20 cellular contexts compared by ENCODE assay signal in the genomic region with DNA sequence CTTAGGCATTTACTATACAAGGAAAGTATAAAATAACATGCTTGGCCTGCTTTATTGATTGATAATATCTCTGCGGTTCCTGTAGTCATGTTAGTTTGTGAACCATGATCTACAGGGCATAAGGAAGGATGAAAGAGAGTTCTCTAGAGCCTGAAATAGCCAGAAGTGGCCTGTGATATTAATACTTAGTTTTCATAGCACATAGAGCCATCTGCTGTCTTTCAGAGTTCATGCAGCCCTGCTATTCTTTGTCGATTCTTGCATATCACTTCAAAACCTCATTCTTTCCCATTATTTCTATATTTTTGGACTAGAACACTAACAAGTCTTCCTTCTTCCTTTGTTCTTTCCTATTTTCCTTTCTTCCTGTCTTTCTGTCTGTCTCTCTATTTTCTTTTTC. TPM values are rescaled to one million over a fixed set of nuclear protein-coding genes. Genes with fewer than 3 reads are reported as not detected.
DNase-seq lines count a peak whose midpoint lies in the region; ATAC-seq and TF ChIP-seq lines count a peak whose summit lies in the region.
"Had no signal": no experiment of that assay in that cellular context is flagged by ENCODE, and none has a peak within 500 bp of the region (broad histone marks: within the 10 kb centered on the region; RNA-seq: fewer than 3 reads in every experiment).

No MANE protein-coding gene starts in this region.

- no peak overlapping the region for H3K4me3 Mint-ChIP-seq in CD8-positive, alpha-beta T cell
- H3K4me3 Mint-ChIP-seq in immature natural killer cell, result no peak overlapping the region
- H3K4me3 Mint-ChIP-seq: activated naive CD4-positive, alpha-beta T cell treated with anti-CD3 and anti-CD28 coated beads for 36 hours; brain; naive B cell; stimulated activated naive B cell treated with anti-CD40 and anti-IgM and Interleukin-4, amounts not matched to agents 10 μg/mL and 1 μg/mL and 100 μg/mL, for 72 hours; T-cell; type B pancreatic cell had no signal

- H3K36me3 Mint-ChIP-seq in CD8-positive, alpha-beta T cell, result no peaks in the 10 kb centered on the region
- no peaks in the 10 kb centered on the region for H3K36me3 Mint-ChIP-seq in immature natural killer cell
- H3K36me3 Mint-ChIP-seq: brain; naive B cell; stimulated activated naive B cell treated with anti-CD40 and anti-IgM and Interleukin-4, amounts not matched to agents 10 μg/mL and 1 μg/mL and 100 μg/mL, for 72 hours; T-cell; type B pancreatic cell had no signal

- H3K27me3 ChIP-seq in AG04450 (ENCODE audit: control insufficient read depth, insufficient read depth, low read length) (no peaks in the 10 kb centered on the region), Panc1 (ENCODE audit: control insufficient read depth, insufficient read depth, low read length) (peaks cover 2% of the 10 kb centered on the region; the same call in 1 of the 2 replicates), neural cell (ENCODE audit: insufficient read depth, low read depth, low read length) (no peaks in the 10 kb centered on the region)
- no peaks in the 10 kb centered on the region for H3K27me3 ChIP-seq in CD8-positive, alpha-beta T cell (ENCODE audit: insufficient read depth, low read length)

- H3K27ac ChIP-seq in AG04450 (ENCODE audit: low read depth, low read length) (no peak overlapping the region), Panc1 (ENCODE audit: low read length) (no peak overlapping the region), neural cell (ENCODE audit: low read length) (no peak overlapping the region)
- no peak overlapping the region for H3K27ac ChIP-seq in CD8-positive, alpha-beta T cell (ENCODE audit: low read depth, low read length)

- no peak overlapping the region for H3K4me2 ChIP-seq in neural cell (ENCODE audit: low read length)

- H3K9me3 Mint-ChIP-seq in CD8-positive, alpha-beta T cell, result no peaks in the 10 kb centered on the region
- no peaks in the 10 kb centered on the region for H3K9me3 Mint-ChIP-seq in immature natural killer cell
- H3K9me3 Mint-ChIP-seq: activated naive CD4-positive, alpha-beta T cell treated with anti-CD3 and anti-CD28 coated beads for 36 hours; brain; naive B cell; stimulated activated naive B cell treated with anti-CD40 and anti-IgM and Interleukin-4, amounts not matched to agents 10 μg/mL and 1 μg/mL and 100 μg/mL, for 72 hours; T-cell; type B pancreatic cell had no signal

- H3K27ac Mint-ChIP-seq in CD8-positive, alpha-beta T cell, result no peak overlapping the region
- H3K27ac Mint-ChIP-seq in immature natural killer cell, result no peak overlapping the region
- H3K27ac Mint-ChIP-seq: activated naive CD4-positive, alpha-beta T cell treated with anti-CD3 and anti-CD28 coated beads for 36 hours; brain; naive B cell; stimulated activated naive B cell treated with anti-CD40 and anti-IgM and Interleukin-4, amounts not matched to agents 10 μg/mL and 1 μg/mL and 100 μg/mL, for 72 hours; T-cell; type B pancreatic cell had no signal

- DNase-seq in AG04450 (ENCODE audit: low read depth, low spot score) (no peak), Panc1 (ENCODE audit: low read depth, low spot score) (no peak), fibroblast of mammary gland (ENCODE audit: low read depth) (peak; percentile 5), AML-193 (lab: John Stamatoyannopoulos, UW) (no peak), immature natural killer cell (no peak), NCI-H1694 (lab: John Stamatoyannopoulos, UW) (no peak)
- DNase-seq in CD8-positive, alpha-beta T cell, result no peak
- DNase-seq: activated naive CD4-positive, alpha-beta T cell treated with anti-CD3 and anti-CD28 coated beads for 36 hours; activated T-cell treated with anti-CD3 and anti-CD28 coated beads for 4 hours; effector CD4-positive, alpha-beta T cell; naive B cell; NCI-H146; NCI-H2227 treated with DMSO at 0.1 percent for 48 hours; RPMI8226; stimulated activated CD4-positive, alpha-beta T cell treated with anti-CD3 and anti-CD28 coated beads, Interleukin-12 subunit alpha, Interleukin-12 subunit beta, amount 100 ng/mL, for 4 hours; stimulated activated naive B cell treated with anti-CD40 and anti-IgM and Interleukin-4, amounts not matched to agents 10 μg/mL and 1 μg/mL and 100 μg/mL, for 72 hours; T-cell had no signal

- CTCF ChIA-PET in AG04450 (lab: Charles Lee), result interaction anchor here (1.2 kb wide), 1 partner anchor 15 kb away, joined by 6 read pairs; no protein-coding TSS in a partner anchor
- CTCF ChIA-PET in Panc1 (lab: Charles Lee), result no interaction called here
- CTCF ChIA-PET in CD8-positive, alpha-beta T cell (lab: Charles Lee), result no interaction called here

- no peak for TF ChIP-seq EP300 in neural cell (conservative IDR thresholded peaks at IDR 0.05; ENCODE audit: poor library complexity, severe bottlenecking)

- ATAC-seq in Panc1, result no peak
- no peak for ATAC-seq in CD8-positive, alpha-beta T cell
- ATAC-seq: stimulated activated naive B cell treated with anti-CD40 and anti-IgM and Interleukin-4, amounts not matched to agents 10 μg/mL and 1 μg/mL and 100 μg/mL, for 72 hours; T-cell had no signal

- no peaks in the 10 kb centered on the region for H3K9me3 ChIP-seq in AG04450 (ENCODE audit: control insufficient read depth, insufficient read depth, low read length)
- no peaks in the 10 kb centered on the region for H3K9me3 ChIP-seq in Panc1 (ENCODE audit: control insufficient read depth, insufficient read depth, low read depth, low read length)
- no peaks in the 10 kb centered on the region for H3K9me3 ChIP-seq in neural cell (ENCODE audit: low read length)
- H3K9me3 ChIP-seq in CD8-positive, alpha-beta T cell (ENCODE audit: low read length), result no peaks in the 10 kb centered on the region

- no peak overlapping the region for H2AFZ ChIP-seq in neural cell (ENCODE audit: low read depth, low read length)

- in situ Hi-C loops in Panc1 (cut with HindIII; ENCODE audit: low pct_unique_long_range_greater_than_20kb, low sequenced_read_pairs), result no loop called here

- no peaks in the 10 kb centered on the region for H3K9me2 ChIP-seq in neural cell (ENCODE audit: insufficient read depth, low read length)

- no peaks in the 10 kb centered on the region for H3K79me2 ChIP-seq in neural cell (replicated peaks; ENCODE audit: insufficient read depth, low read length)

- no peaks in the 10 kb centered on the region for H3F3A ChIP-seq in neural cell (ENCODE audit: insufficient read depth, low read length, poor library complexity, severe bottlenecking)

- no peaks in the 10 kb centered on the region for H3K36me3 ChIP-seq in Panc1 (ENCODE audit: control insufficient read depth, insufficient read depth, low read length)
- H3K36me3 ChIP-seq in neural cell (ENCODE audit: insufficient read depth, low read length), result no peaks in the 10 kb centered on the region
- H3K36me3 ChIP-seq in CD8-positive, alpha-beta T cell (ENCODE audit: insufficient read depth, low read length), result no peaks in the 10 kb centered on the region

- POLR2A ChIA-PET in AG04450 (lab: Yijun Ruan, JAX), result no interaction called here
- POLR2A ChIA-PET in Panc1 (lab: Charles Lee), result no interaction called here
- POLR2A ChIA-PET in CD8-positive, alpha-beta T cell (lab: Charles Lee), result no interaction called here

- H3K4me3 ChIP-seq in AG04450 (ENCODE audit: low read depth, low read length), result no peak overlapping the region
- no peak overlapping the region for H3K4me3 ChIP-seq in Panc1 (ENCODE audit: low read depth in 2 of 2, low read length in 2 of 2)
- no peak overlapping the region for H3K4me3 ChIP-seq in fibroblast of mammary gland (ENCODE audit: control insufficient read depth, low read depth, low read length)
- no peak overlapping the region for H3K4me3 ChIP-seq in neural cell (ENCODE audit: low read length)
- H3K4me3 ChIP-seq in CD8-positive, alpha-beta T cell (ENCODE audit: low read depth, low read length), result no peak overlapping the region

- H3K4me1 ChIP-seq in Panc1 (ENCODE audit: control insufficient read depth, insufficient read depth, low read length), result no peaks in the 10 kb centered on the region
- no peaks in the 10 kb centered on the region for H3K4me1 ChIP-seq in CD8-positive, alpha-beta T cell (ENCODE audit: insufficient read depth, low read length)

- peak; percentile 16 for TF ChIP-seq RAD21 in neural cell (conservative IDR thresholded peaks at IDR 0.05)

- intact Hi-C loops in Panc1 (cut with micrococcal nuclease; ENCODE audit: unreplicated experiment), result no loop called here
- intact Hi-C loops in CD8-positive, alpha-beta T cell (cut with DNase I, micrococcal nuclease), result no loop called here

- no TSS peak for BruUV-seq in Panc1 (replicated peaks; lab: Mats Ljungman, UMichigan)

- TF ChIP-seq CTCF in AG04450 (IDR thresholded peaks at IDR 0.05; ENCODE audit: low read depth, low read length) (peak; percentile 22; the same call in 1 of the 2 replicates), Panc1 (IDR thresholded peaks at IDR 0.05) (peak; percentile 6; the same call in 1 of the 2 replicates), fibroblast of mammary gland (conservative IDR thresholded peaks at IDR 0.05; ENCODE audit: control insufficient read depth, insufficient read depth, low read depth, low read length) (peak; percentile 14), neural cell (IDR thresholded peaks at IDR 0.05; ENCODE audit: poor library complexity, severe bottlenecking) (no peak)
- no peak for TF ChIP-seq CTCF in CD8-positive, alpha-beta T cell (IDR thresholded peaks at IDR 0.05)

- no peak overlapping the region for H3K9ac ChIP-seq in neural cell (ENCODE audit: low read length)

- no peaks in the 10 kb centered on the region for H3K27me3 Mint-ChIP-seq in CD8-positive, alpha-beta T cell (ENCODE audit: low read depth)
- H3K27me3 Mint-ChIP-seq in immature natural killer cell (ENCODE audit: low read depth in 3 of 3), result peaks cover 0 to 4% (median 0%) of the 10 kb centered on the region in 3 donors
- H3K27me3 Mint-ChIP-seq: brain, naive B cell, type B pancreatic cell had no signal

- H3K4me1 Mint-ChIP-seq in CD8-positive, alpha-beta T cell (ENCODE audit: low read depth), result no peaks in the 10 kb centered on the region
- H3K4me1 Mint-ChIP-seq in immature natural killer cell, result no peaks in the 10 kb centered on the region
- H3K4me1 Mint-ChIP-seq: brain; naive B cell; stimulated activated naive B cell treated with anti-CD40 and anti-IgM and Interleukin-4, amounts not matched to agents 10 μg/mL and 1 μg/mL and 100 μg/mL, for 72 hours; T-cell had no signal

- H4K20me1 ChIP-seq in neural cell (ENCODE audit: insufficient read depth), result no peaks in the 10 kb centered on the region

RNA-seq across cellular contexts. Expression of gene PRKG1, which starts 26.4 kb away (rescaled TPM):
- polyA plus RNA-seq in AG04450 (2011; rRNA removed), result 16.0 and 19.0 TPM in 2 replicates
- polyA minus RNA-seq in AG04450 (2011; rRNA and poly(A)+ RNA removed), result 51.0 and 65.5 TPM in 2 replicates
- total RNA-seq in Panc1 (2021; ENCODE audit: unreplicated experiment), result 0.92 TPM
- 0.59 TPM for polyA plus RNA-seq in Panc1 (2012; ENCODE audit: insufficient read length)
- polyA plus RNA-seq in neural cell, result 1.5 and 2.2 TPM in 2 replicates
- 7.3 and 11.6 TPM in 2 replicates for polyA minus RNA-seq in neural cell
- not detected for total RNA-seq in CD8-positive, alpha-beta T cell
- polyA plus RNA-seq in immature natural killer cell, result under 1 TPM in 1 of 3 donors, not detected in 2; 0.46 TPM
- total RNA-seq: activated naive CD4-positive, alpha-beta T cell treated with anti-CD3 and anti-CD28 coated beads for 36 hours had no signal

Comparison
In these comparisons a context has a peak if more than half of its experiments do, and no peak if none do; other contexts are left out.
1. CTCF ChIP-seq: peak in AG04450 (single experiment), Panc1 (single experiment) and fibroblast of mammary gland (single experiment); none in neural cell (single experiment) and CD8-positive, alpha-beta T cell (single experiment).